Comparison of ENCODE assay signal across 11 cellular contexts in the genomic region with DNA sequence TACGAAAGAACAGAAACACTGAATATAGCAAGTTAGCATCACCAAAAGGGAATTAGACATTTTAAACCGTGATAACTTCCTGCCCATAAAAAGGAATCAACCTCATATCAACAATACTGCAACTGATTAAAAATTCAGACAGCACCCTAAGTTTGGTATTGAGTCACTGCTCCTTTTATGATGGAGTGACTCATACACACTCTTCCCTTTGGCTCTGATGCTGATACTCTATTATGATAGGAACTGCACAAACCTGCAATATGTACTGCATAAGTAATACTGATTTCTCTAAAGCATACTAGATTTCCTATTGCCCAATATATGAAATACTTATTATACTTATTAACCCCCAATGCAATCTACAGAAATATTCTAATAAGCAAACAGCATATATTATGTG.
A peak's percentile ranks its signal among the peaks of the same experiment; 100 is the strongest.
DNase-seq lines count a peak whose midpoint lies in the region; ATAC-seq, FAIRE-seq and TF ChIP-seq lines count a peak whose summit lies in the region.
"Had no signal": no experiment of that assay in that cellular context is flagged by ENCODE, and none has a peak within 500 bp of the region (broad histone marks: within the 10 kb centered on the region; RNA-seq: fewer than 3 reads in every experiment).

No MANE protein-coding gene starts in this region.

- no peak for TF ChIP-seq EP300 in A549 (IDR thresholded peaks at IDR 0.05)

- no peak overlapping the region for H3K4me3 ChIP-seq in A549

- peak overlapping the region; percentile 69 to 86; a peak in 5 of 6 replicates for H3K27ac ChIP-seq in A549

- no peak for TF ChIP-seq CTCF in A549 (IDR thresholded peaks at IDR 0.05)

- FAIRE-seq in A549 (lab: Jason Lieb, UNC) (no peak), H54 (lab: Jason Lieb, UNC) (peak; percentile 84)

- POLR2A ChIA-PET in A549 (lab: Yijun Ruan, JAX): no interaction called here

- peak overlapping the region; percentile 69 for H3K4me2 ChIP-seq in A549

- TF ChIP-seq RAD21 in A549 (conservative IDR thresholded peaks at IDR 0.05 in 1 of 2, IDR thresholded peaks at IDR 0.05 in 1 of 2): peak; percentile 9 to 10; a peak in 1 of 5 replicates

- 32% methylated on average over 2 of the region's 2 CpGs for WGBS in A549 (ENCODE audit: missing lambda C conversion rate)

- TF ChIP-seq POLR2A in A549 (IDR thresholded peaks at IDR 0.05; ENCODE audit: low read length): no peak
- no peak for TF ChIP-seq POLR2A in H54 (IDR thresholded peaks at IDR 0.05; ENCODE audit: low read depth, low read length)

- CTCF ChIA-PET in A549 (lab: Yijun Ruan, JAX): no interaction called here

- DNase-seq in A549 (ENCODE audit: low read depth in 1 of 2, low spot score in 1 of 2): peak; percentile 46 to 50
- peak; percentile 27 for DNase-seq in H54 (ENCODE audit: insufficient read length, low spot score)
- DNase-seq in amniotic epithelial cell (ENCODE audit: low read depth): peak; percentile 63
- peak; percentile 84 for DNase-seq in iris pigment epithelial cell (ENCODE audit: low read depth)
- no peak for DNase-seq in GM19238 (ENCODE audit: insufficient read length, low spot score)
- DNase-seq in NCI-H748 treated with DMSO at 0.1 percent for 48 hours (lab: John Stamatoyannopoulos, UW): no peak
- DNase-seq: activated T-cell treated with anti-CD3 and anti-CD28 coated beads, Interleukin-2, amount 50 U/mL, for 24 hours; islet precursor cell; posterior cingulate gyrus had no signal

- H3K4me1 ChIP-seq in A549: peaks cover 61% of the 10 kb centered on the region

- peaks cover 1% of the 10 kb centered on the region; the same call in 1 of the 3 replicates for H3K9me3 ChIP-seq in A549

- ATAC-seq in A549 (peak; percentile 64 to 70; a peak in 5 of 6 replicates), GM21390 (IDR thresholded peaks at IDR 0.05; ENCODE audit: unreplicated experiment) (no peak), HG03025 (IDR thresholded peaks at IDR 0.05; ENCODE audit: low FRiP score, unreplicated experiment) (no peak)

TF ChIP-seq in A549, 52 proteins besides CTCF, POLR2A, EP300 and RAD21:
- no peak for TF ChIP-seq EHMT2 (IDR thresholded peaks at IDR 0.05; ENCODE audit: low read depth)
- TF ChIP-seq, protein P1, sequence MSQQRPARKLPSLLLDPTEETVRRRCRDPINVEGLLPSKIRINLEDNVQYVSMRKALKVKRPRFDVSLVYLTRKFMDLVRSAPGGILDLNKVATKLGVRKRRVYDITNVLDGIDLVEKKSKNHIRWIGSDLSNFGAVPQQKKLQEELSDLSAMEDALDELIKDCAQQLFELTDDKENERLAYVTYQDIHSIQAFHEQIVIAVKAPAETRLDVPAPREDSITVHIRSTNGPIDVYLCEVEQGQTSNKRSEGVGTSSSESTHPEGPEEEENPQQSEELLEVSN (IDR thresholded peaks at IDR 0.05; ENCODE audit: borderline replicate concordance, low read depth): no peak
- TF ChIP-seq, protein P2, sequence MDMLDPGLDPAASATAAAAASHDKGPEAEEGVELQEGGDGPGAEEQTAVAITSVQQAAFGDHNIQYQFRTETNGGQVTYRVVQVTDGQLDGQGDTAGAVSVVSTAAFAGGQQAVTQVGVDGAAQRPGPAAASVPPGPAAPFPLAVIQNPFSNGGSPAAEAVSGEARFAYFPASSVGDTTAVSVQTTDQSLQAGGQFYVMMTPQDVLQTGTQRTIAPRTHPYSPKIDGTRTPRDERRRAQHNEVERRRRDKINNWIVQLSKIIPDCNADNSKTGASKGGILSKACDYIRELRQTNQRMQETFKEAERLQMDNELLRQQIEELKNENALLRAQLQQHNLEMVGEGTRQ (IDR thresholded peaks at IDR 0.05): no peak
- TF ChIP-seq FOSL2 (IDR thresholded peaks at IDR 0.05): peak; percentile 74
- TF ChIP-seq FOSL2 (CRISPR knock-in tag; IDR thresholded peaks at IDR 0.05): peak; percentile 85
- TF ChIP-seq JUNB (IDR thresholded peaks at IDR 0.05): peak; percentile 68
- TF ChIP-seq CBX2 (IDR thresholded peaks at IDR 0.05; ENCODE audit: borderline replicate concordance, low read depth): no peak
- TF ChIP-seq NFE2L2 (conservative IDR thresholded peaks at IDR 0.05; ENCODE audit: low read length): no peak
- no peak for TF ChIP-seq FOXS1 (CRISPR knock-in tag; IDR thresholded peaks at IDR 0.05)
- TF ChIP-seq, protein P3, sequence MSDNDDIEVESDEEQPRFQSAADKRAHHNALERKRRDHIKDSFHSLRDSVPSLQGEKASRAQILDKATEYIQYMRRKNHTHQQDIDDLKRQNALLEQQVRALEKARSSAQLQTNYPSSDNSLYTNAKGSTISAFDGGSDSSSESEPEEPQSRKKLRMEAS (IDR thresholded peaks at IDR 0.05): peak; percentile 24; the same call in 1 of the 2 replicates
- peak; percentile 56; the same call in 1 of the 2 replicates for TF ChIP-seq GATA3 (IDR thresholded peaks at IDR 0.05; ENCODE audit: borderline replicate concordance)
- no peak for TF ChIP-seq HEYL (CRISPR knock-in tag; IDR thresholded peaks at IDR 0.05)
- TF ChIP-seq CEBPB (IDR thresholded peaks at IDR 0.05): peak; percentile 12 to 60; a peak in 2 of 4 replicates
- TF ChIP-seq, protein P4, sequence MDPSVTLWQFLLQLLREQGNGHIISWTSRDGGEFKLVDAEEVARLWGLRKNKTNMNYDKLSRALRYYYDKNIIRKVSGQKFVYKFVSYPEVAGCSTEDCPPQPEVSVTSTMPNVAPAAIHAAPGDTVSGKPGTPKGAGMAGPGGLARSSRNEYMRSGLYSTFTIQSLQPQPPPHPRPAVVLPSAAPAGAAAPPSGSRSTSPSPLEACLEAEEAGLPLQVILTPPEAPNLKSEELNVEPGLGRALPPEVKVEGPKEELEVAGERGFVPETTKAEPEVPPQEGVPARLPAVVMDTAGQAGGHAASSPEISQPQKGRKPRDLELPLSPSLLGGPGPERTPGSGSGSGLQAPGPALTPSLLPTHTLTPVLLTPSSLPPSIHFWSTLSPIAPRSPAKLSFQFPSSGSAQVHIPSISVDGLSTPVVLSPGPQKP (IDR thresholded peaks at IDR 0.05; ENCODE audit: low read depth, low read length): no peak
- TF ChIP-seq HOXB13 (CRISPR knock-in tag; IDR thresholded peaks at IDR 0.05; ENCODE audit: low read depth): no peak
- TF ChIP-seq, protein P5, sequence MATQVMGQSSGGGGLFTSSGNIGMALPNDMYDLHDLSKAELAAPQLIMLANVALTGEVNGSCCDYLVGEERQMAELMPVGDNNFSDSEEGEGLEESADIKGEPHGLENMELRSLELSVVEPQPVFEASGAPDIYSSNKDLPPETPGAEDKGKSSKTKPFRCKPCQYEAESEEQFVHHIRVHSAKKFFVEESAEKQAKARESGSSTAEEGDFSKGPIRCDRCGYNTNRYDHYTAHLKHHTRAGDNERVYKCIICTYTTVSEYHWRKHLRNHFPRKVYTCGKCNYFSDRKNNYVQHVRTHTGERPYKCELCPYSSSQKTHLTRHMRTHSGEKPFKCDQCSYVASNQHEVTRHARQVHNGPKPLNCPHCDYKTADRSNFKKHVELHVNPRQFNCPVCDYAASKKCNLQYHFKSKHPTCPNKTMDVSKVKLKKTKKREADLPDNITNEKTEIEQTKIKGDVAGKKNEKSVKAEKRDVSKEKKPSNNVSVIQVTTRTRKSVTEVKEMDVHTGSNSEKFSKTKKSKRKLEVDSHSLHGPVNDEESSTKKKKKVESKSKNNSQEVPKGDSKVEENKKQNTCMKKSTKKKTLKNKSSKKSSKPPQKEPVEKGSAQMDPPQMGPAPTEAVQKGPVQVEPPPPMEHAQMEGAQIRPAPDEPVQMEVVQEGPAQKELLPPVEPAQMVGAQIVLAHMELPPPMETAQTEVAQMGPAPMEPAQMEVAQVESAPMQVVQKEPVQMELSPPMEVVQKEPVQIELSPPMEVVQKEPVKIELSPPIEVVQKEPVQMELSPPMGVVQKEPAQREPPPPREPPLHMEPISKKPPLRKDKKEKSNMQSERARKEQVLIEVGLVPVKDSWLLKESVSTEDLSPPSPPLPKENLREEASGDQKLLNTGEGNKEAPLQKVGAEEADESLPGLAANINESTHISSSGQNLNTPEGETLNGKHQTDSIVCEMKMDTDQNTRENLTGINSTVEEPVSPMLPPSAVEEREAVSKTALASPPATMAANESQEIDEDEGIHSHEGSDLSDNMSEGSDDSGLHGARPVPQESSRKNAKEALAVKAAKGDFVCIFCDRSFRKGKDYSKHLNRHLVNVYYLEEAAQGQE (IDR thresholded peaks at IDR 0.05): no peak

Comparison
In these comparisons a context has a peak if more than half of its experiments do, and no peak if none do; other contexts are left out.
1. ATAC-seq: peak in A549 (2 of 2); none in GM21390 (single experiment) and HG03025 (single experiment).
2. DNase-seq: peak in A549 (2 of 2), H54 (single experiment), amniotic epithelial cell (single experiment) and iris pigment epithelial cell (single experiment); none in GM19238 (single experiment) and NCI-H748 treated with DMSO at 0.1 percent for 48 hours (single experiment).